In the genomic region with DNA sequence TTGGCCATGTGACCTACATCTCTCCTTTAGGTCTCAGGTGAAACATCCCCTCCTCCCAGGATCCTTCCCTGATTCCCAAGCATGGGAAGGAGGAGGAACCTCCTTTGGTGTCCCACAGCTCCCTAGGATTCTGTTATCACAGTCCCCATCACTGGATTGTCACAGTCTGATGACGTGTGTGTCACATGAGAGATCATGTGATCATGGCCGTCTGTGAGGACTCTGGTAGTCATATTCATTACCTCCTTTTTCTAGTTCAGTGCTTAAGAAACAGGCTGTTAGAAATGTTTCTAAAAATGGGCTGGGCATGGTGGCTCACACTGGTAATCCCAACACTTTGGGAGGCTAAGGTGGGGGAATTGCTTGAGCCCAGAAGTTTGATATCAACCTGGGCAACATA, we compare ENCODE assay signal across 24 cellular contexts. TPM values are rescaled to one million over a fixed set of nuclear protein-coding genes. Genes with fewer than 3 reads are reported as not detected.
DNase-seq lines count a peak whose midpoint lies in the region; ATAC-seq and TF ChIP-seq lines count a peak whose summit lies in the region.
"Had no signal": no experiment of that assay in that cellular context is flagged by ENCODE, and none has a peak within 500 bp of the region (broad histone marks: within the 10 kb centered on the region; RNA-seq: fewer than 3 reads in every experiment).

No MANE protein-coding gene starts in this region.

- H3K9me2 ChIP-seq in GM23338 (ENCODE audit: insufficient read depth), result no peaks in the 10 kb centered on the region

- H3K27me3 Mint-ChIP-seq in GM23338 (ENCODE audit: insufficient read depth, low read depth, poor library complexity), result peaks cover 17% of the 10 kb centered on the region
- H3K27me3 Mint-ChIP-seq in activated T-helper 17 cell treated with anti-CD3 and anti-CD28 coated beads, Interleukin-2, amount 50 U/mL, for 72 hours, result no peaks in the 10 kb centered on the region
- no peaks in the 10 kb centered on the region for H3K27me3 Mint-ChIP-seq in natural killer cell treated with Interleukin-12 subunit alpha and Interleukin-12 subunit beta and Interleukin-15 and Interleukin-18, amount 100 ng/mL, for 72 hours

- H3K4me3 ChIP-seq in GM23338 (no peak overlapping the region), lower lobe of right lung (no peak overlapping the region)
- H3K4me3 ChIP-seq: ascending aorta, esophagus squamous epithelium, neural progenitor cell, SJSA1, smooth muscle cell, stomach, upper lobe of right lung had no signal

- H4K20me1 ChIP-seq in GM23338 (replicated peaks; ENCODE audit: insufficient read depth), result peaks cover 19% of the 10 kb centered on the region

- H3K4me2 ChIP-seq in GM23338, result no peak overlapping the region
- H3K4me2 ChIP-seq: smooth muscle cell had no signal

- H3K4me1 ChIP-seq in GM23338 (ENCODE audit: insufficient read depth) (peaks cover 16% of the 10 kb centered on the region), lower lobe of right lung (peaks cover 19% of the 10 kb centered on the region)

- H3K36me3 Mint-ChIP-seq in GM23338 (ENCODE audit: low read depth), result peaks cover 79% of the 10 kb centered on the region
- H3K36me3 Mint-ChIP-seq in activated T-helper 17 cell treated with anti-CD3 and anti-CD28 coated beads, Interleukin-2, amount 50 U/mL, for 72 hours (ENCODE audit: low read depth), result peaks cover 76% of the 10 kb centered on the region
- peaks cover 17% of the 10 kb centered on the region for H3K36me3 Mint-ChIP-seq in natural killer cell treated with Interleukin-12 subunit alpha and Interleukin-12 subunit beta and Interleukin-15 and Interleukin-18, amount 100 ng/mL, for 72 hours

- DNase-seq in CD1c-positive myeloid dendritic cell (ENCODE audit: extremely low spot score), result peak; percentile 8
- no peak for DNase-seq in GM23338 (ENCODE audit: low spot score)
- no peak for DNase-seq in natural killer cell treated with Interleukin-12 subunit alpha and Interleukin-12 subunit beta and Interleukin-15 and Interleukin-18, amount 100 ng/mL, for 72 hours (ENCODE audit: low spot score)
- DNase-seq in central memory CD4-positive, alpha-beta T cell, result no peak
- DNase-seq in lower lobe of right lung, result no peak
- DNase-seq: activated CD4-positive, alpha-beta T cell treated with anti-CD3 and anti-CD28 coated beads, Interleukin-2, amount 50 U/mL, for 4 hours; activated naive CD4-positive, alpha-beta T cell treated with Interleukin-2 at 50 U/mL for 16 hours; effector memory CD4-positive, alpha-beta T cell; esophagus squamous epithelium; KBM-7; left cardiac atrium; MV-4-11; NCI-H1930; NCI-H345; stimulated activated CD4-positive, alpha-beta T cell treated with anti-CD3 and anti-CD28 coated beads, Interleukin-4, amount 100 ng/mL, for 4 hours; stomach; upper lobe of right lung had no signal

- H3K27me3 ChIP-seq in GM23338 (ENCODE audit: insufficient read depth) (peaks cover 3% of the 10 kb centered on the region; the same call in 1 of the 2 replicates), lower lobe of right lung (ENCODE audit: low read depth) (no peaks in the 10 kb centered on the region)
- H3K27me3 ChIP-seq: ascending aorta, esophagus squamous epithelium, SJSA1, stomach, upper lobe of right lung had no signal

- H3K4me1 Mint-ChIP-seq in GM23338, result peaks cover 28% of the 10 kb centered on the region
- peaks cover 24% of the 10 kb centered on the region for H3K4me1 Mint-ChIP-seq in activated T-helper 17 cell treated with anti-CD3 and anti-CD28 coated beads, Interleukin-2, amount 50 U/mL, for 72 hours
- peaks cover 27 to 34% of the 10 kb centered on the region in 2 donors for H3K4me1 Mint-ChIP-seq in natural killer cell treated with Interleukin-12 subunit alpha and Interleukin-12 subunit beta and Interleukin-15 and Interleukin-18, amount 100 ng/mL, for 72 hours (ENCODE audit: low read depth in 2 of 2)

- no peaks in the 10 kb centered on the region for H3K9me3 ChIP-seq in lower lobe of right lung
- H3K9me3 ChIP-seq: ascending aorta, esophagus squamous epithelium, SJSA1, stomach, upper lobe of right lung had no signal

- peaks cover 16% of the 10 kb centered on the region for H3F3A ChIP-seq in GM23338 (replicated peaks; ENCODE audit: low read depth)

- H3K36me3 ChIP-seq in GM23338 (ENCODE audit: insufficient read depth), result peaks cover 29% of the 10 kb centered on the region
- peaks cover 48% of the 10 kb centered on the region for H3K36me3 ChIP-seq in lower lobe of right lung
- H3K36me3 ChIP-seq: neural progenitor cell had no signal

- H3K9me3 Mint-ChIP-seq in GM23338, result peaks cover 16% of the 10 kb centered on the region; the same call in 2 of the 3 replicates
- peaks cover 4% of the 10 kb centered on the region for H3K9me3 Mint-ChIP-seq in activated T-helper 17 cell treated with anti-CD3 and anti-CD28 coated beads, Interleukin-2, amount 50 U/mL, for 72 hours
- H3K9me3 Mint-ChIP-seq in natural killer cell treated with Interleukin-12 subunit alpha and Interleukin-12 subunit beta and Interleukin-15 and Interleukin-18, amount 100 ng/mL, for 72 hours, result no peaks in the 10 kb centered on the region
- H3K9me3 Mint-ChIP-seq: mesothelial cell of epicardium, neural progenitor cell had no signal

- H3K27ac ChIP-seq in GM23338 (ENCODE audit: low read depth) (no peak overlapping the region; the same call in 1 of the 2 replicates), lower lobe of right lung (no peak overlapping the region)
- H3K27ac ChIP-seq: ascending aorta, esophagus squamous epithelium, neural progenitor cell, SJSA1, stomach, upper lobe of right lung had no signal

- H2AFZ ChIP-seq in GM23338, result no peak overlapping the region
- H2AFZ ChIP-seq: neural progenitor cell had no signal

- no peak overlapping the region for H3K27ac Mint-ChIP-seq in GM23338
- H3K27ac Mint-ChIP-seq in activated T-helper 17 cell treated with anti-CD3 and anti-CD28 coated beads, Interleukin-2, amount 50 U/mL, for 72 hours, result peak overlapping the region; percentile 67
- peak overlapping the region in 1 of 2 donors; percentile 50 for H3K27ac Mint-ChIP-seq in natural killer cell treated with Interleukin-12 subunit alpha and Interleukin-12 subunit beta and Interleukin-15 and Interleukin-18, amount 100 ng/mL, for 72 hours
- H3K27ac Mint-ChIP-seq: mesothelial cell of epicardium, neural progenitor cell had no signal

- peak overlapping the region; percentile 29; the same call in 1 of the 3 replicates for H3K4me3 Mint-ChIP-seq in GM23338
- peak overlapping the region; percentile 9 for H3K4me3 Mint-ChIP-seq in activated T-helper 17 cell treated with anti-CD3 and anti-CD28 coated beads, Interleukin-2, amount 50 U/mL, for 72 hours
- peak overlapping the region; percentile 34 for H3K4me3 Mint-ChIP-seq in natural killer cell treated with Interleukin-12 subunit alpha and Interleukin-12 subunit beta and Interleukin-15 and Interleukin-18, amount 100 ng/mL, for 72 hours

- H3K79me2 ChIP-seq in GM23338 (replicated peaks; ENCODE audit: insufficient read depth), result peaks cover 60% of the 10 kb centered on the region

- TF ChIP-seq CTCF in GM23338 (conservative IDR thresholded peaks at IDR 0.05; ENCODE audit: low read depth in 2 of 2), result no peak
- TF ChIP-seq CTCF in lower lobe of right lung (IDR thresholded peaks at IDR 0.05), result no peak

- no peak for ATAC-seq in GM23338
- ATAC-seq in activated T-helper 17 cell treated with anti-CD3 and anti-CD28 coated beads, Interleukin-2, amount 50 U/mL, for 72 hours (replicated peaks), result no peak
- ATAC-seq in natural killer cell treated with Interleukin-12 subunit alpha and Interleukin-12 subunit beta and Interleukin-15 and Interleukin-18, amount 100 ng/mL, for 72 hours, result no peak
- ATAC-seq in HG03457 (IDR thresholded peaks at IDR 0.05; ENCODE audit: unreplicated experiment), result no peak
- no peak for ATAC-seq in lower lobe of right lung
- ATAC-seq: left cardiac atrium, upper lobe of right lung had no signal

- intact Hi-C loops in lower lobe of right lung (cut with DNase I), result no loop called here

TF ChIP-seq in GM23338, 12 proteins besides CTCF, POLR2A, EP300 and RAD21:
- TF ChIP-seq CREB1 (CRISPR knock-in tag; IDR thresholded peaks at IDR 0.05; ENCODE audit: low read depth) (peak; percentile 50), JUNB (IDR thresholded peaks at IDR 0.05; ENCODE audit: unreplicated experiment) (no peak), EZH2 (IDR thresholded peaks at IDR 0.05; ENCODE audit: low read depth, unreplicated experiment) (no peak), EZH2phosphoT487 (IDR thresholded peaks at IDR 0.05; ENCODE audit: unreplicated experiment) (no peak)
TF ChIP-seq in GM23338: peak in this region for 1.

RNA-seq across cellular contexts. Expression of a gene that starts 3.0 kb away (rescaled TPM):
- 42.8 and 50.1 TPM in 2 replicates for total RNA-seq in GM23338 (2014; rRNA removed; shearing (Covaris generic))
- 16.3 and 16.7 TPM in 2 replicates for polyA plus RNA-seq in GM23338 (2016; fragmentation: Nextera tagmentation; extraction: Ambion mirVana)
- total RNA-seq in activated T-helper 17 cell treated with anti-CD3 and anti-CD28 coated beads, Interleukin-2, amount 50 U/mL, for 72 hours, result 10 to 100 TPM; 16.2 to 19.4 TPM
- total RNA-seq in natural killer cell treated with Interleukin-12 subunit alpha and Interleukin-12 subunit beta and Interleukin-15 and Interleukin-18, amount 100 ng/mL, for 72 hours, result 10 to 100 TPM; 17.7 to 43.9 TPM
- 14.5 TPM for total RNA-seq in lower lobe of right lung

RNA-seq across cellular contexts. Expression of a gene that starts 20.1 kb away (rescaled TPM):
- total RNA-seq in GM23338 (2014; rRNA removed; shearing (Covaris generic)), result 0.28 TPM in 1 of 2 replicates, not detected in the other
- polyA plus RNA-seq in GM23338 (2016; fragmentation: Nextera tagmentation; extraction: Ambion mirVana), result not detected in 2 replicates
- under 1 TPM; 0.13 to 0.19 TPM for total RNA-seq in activated T-helper 17 cell treated with anti-CD3 and anti-CD28 coated beads, Interleukin-2, amount 50 U/mL, for 72 hours
- total RNA-seq in natural killer cell treated with Interleukin-12 subunit alpha and Interleukin-12 subunit beta and Interleukin-15 and Interleukin-18, amount 100 ng/mL, for 72 hours, result 1 to 10 TPM in 1 of 2 donors, under 1 TPM in 1; 0.19 to 2.6 TPM
- total RNA-seq in lower lobe of right lung, result 6.4 TPM
- total RNA-seq: mesothelial cell of epicardium, SJSA1 had no signal
- polyA plus RNA-seq: smooth muscle cell had no signal

RNA-seq across cellular contexts. Expression of a gene that starts 42.4 kb away (rescaled TPM):
- total RNA-seq in GM23338 (2014; rRNA removed; shearing (Covaris generic)), result 0.58 TPM in 1 of 2 replicates, not detected in the other
- polyA plus RNA-seq in GM23338 (2016; fragmentation: Nextera tagmentation; extraction: Ambion mirVana), result 0.08 TPM in 1 of 2 replicates, not detected in the other
- total RNA-seq in activated T-helper 17 cell treated with anti-CD3 and anti-CD28 coated beads, Interleukin-2, amount 50 U/mL, for 72 hours, result 1 to 10 TPM in 1 of 2 donors, under 1 TPM in 1; 0.85 to 2.4 TPM
- 1 to 10 TPM; 1.3 to 7.6 TPM for total RNA-seq in natural killer cell treated with Interleukin-12 subunit alpha and Interleukin-12 subunit beta and Interleukin-15 and Interleukin-18, amount 100 ng/mL, for 72 hours
- total RNA-seq in lower lobe of right lung, result 79.9 TPM
- total RNA-seq: SJSA1 had no signal
